In the genomic region with DNA sequence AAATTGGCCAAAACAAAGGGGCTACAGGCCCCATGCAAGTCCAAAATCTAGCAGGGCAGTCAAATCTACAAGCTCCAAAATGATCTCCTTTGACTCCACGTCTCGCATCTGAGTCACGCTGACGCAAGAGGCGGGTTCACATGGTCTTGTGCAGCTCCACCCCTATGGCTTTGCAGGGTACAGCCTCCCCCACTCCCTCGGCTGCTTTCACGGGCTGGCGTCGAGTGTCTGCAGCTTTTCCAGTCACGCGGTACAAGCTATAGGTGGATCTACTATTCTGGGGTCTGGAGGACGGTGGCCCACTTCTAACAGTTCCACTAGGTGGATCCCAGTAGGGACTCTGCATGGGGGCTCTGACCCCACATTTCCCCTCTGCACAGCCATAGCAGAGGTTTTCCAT, we compare ENCODE assay signal across 8 cellular contexts.
"Had no signal": no experiment of that assay in that cellular context is flagged by ENCODE, and none has a peak within 500 bp of the region (broad histone marks: within the 10 kb centered on the region; RNA-seq: fewer than 3 reads in every experiment).

No MANE protein-coding gene starts in this region.

- DNase-seq: GDM1, GF-D8 had no signal

- FAIRE-seq: G401.6, GM12878, GM12891, GM12892, GM18507, GM19239 had no signal

- H3K4me3 ChIP-seq: GM12878 had no signal
